11 cellular contexts compared by ENCODE assay signal in the genomic region with DNA sequence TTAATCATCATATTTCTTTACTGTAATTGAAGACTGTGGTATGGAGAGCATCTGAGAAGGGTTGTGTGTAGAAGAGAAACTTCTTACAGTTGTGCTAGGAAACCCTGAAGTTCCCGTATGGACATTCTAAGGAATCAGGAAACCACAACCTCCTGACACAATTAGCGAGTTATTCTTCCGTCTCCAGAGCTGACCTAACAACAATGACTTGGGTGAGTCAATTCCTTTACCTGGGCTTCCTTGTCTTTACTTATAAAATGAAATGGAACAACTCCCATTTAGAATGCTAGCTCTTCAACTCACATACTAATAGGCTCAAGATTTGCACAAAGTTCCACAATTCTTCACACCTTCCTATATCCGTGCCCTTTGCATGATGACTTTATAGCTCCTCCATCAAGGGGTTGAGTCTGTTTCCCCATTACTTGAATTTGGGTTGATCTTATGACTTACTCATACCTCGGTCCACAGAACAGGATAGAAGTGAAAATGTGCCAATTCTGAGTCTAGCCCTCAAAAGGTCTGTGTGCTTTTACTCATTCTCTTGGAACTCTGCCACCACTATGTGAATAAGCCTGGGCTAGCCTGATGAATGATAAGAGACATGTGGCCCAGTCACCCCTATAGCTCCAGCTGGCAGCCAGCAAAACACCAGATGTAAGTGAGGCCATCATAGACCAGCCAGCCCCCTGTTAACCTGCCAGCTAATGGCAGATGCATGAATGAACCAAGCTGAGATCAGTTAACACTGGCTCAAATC.
A peak's percentile ranks its signal among the peaks of the same experiment; 100 is the strongest.
DNase-seq lines count a peak whose midpoint lies in the region; ATAC-seq and TF ChIP-seq lines count a peak whose summit lies in the region.
"Had no signal": no experiment of that assay in that cellular context is flagged by ENCODE, and none has a peak within 500 bp of the region (broad histone marks: within the 10 kb centered on the region; RNA-seq: fewer than 3 reads in every experiment).

No MANE protein-coding gene starts in this region.

- TF ChIP-seq POLR2A in sigmoid colon (IDR thresholded peaks at IDR 0.05), result no peak

- H3K36me3 ChIP-seq in GM23248 (ENCODE audit: low read depth) (no peaks in the 10 kb centered on the region), brain microvascular endothelial cell (replicated peaks) (no peaks in the 10 kb centered on the region), sigmoid colon (no peaks in the 10 kb centered on the region)
- H3K36me3 ChIP-seq: lower lobe of right lung, thoracic aorta had no signal

- no peaks in the 10 kb centered on the region for H3K27me3 ChIP-seq in GM23248 (replicated peaks; ENCODE audit: insufficient read depth)
- H3K27me3 ChIP-seq in brain microvascular endothelial cell (replicated peaks), result no peaks in the 10 kb centered on the region
- no peaks in the 10 kb centered on the region for H3K27me3 ChIP-seq in sigmoid colon

- H3K27ac ChIP-seq in GM23248 (no peak overlapping the region), brain microvascular endothelial cell (peak overlapping the region; percentile 22), sigmoid colon (no peak overlapping the region)
- H3K27ac ChIP-seq: lower lobe of right lung, thoracic aorta had no signal

- H4K20me1 ChIP-seq in GM23248 (ENCODE audit: insufficient read depth), result no peaks in the 10 kb centered on the region

- H3K36me3 Mint-ChIP-seq in mesothelial cell of epicardium, result no peaks in the 10 kb centered on the region

- H3K27ac Mint-ChIP-seq in mesothelial cell of epicardium, result no peak overlapping the region
- H3K27ac Mint-ChIP-seq: dendritic cell treated with granulocyte-macrophage colony-stimulating factor and Interleukin-4, amounts not matched to agents 40 ng/mL and 50 ng/mL, for 4 days had no signal

- TF ChIP-seq EP300 in sigmoid colon (IDR thresholded peaks at IDR 0.05), result no peak

- H3K27me3 Mint-ChIP-seq in mesothelial cell of epicardium (ENCODE audit: low read depth), result peaks cover 3% of the 10 kb centered on the region
- H3K27me3 Mint-ChIP-seq: dendritic cell treated with granulocyte-macrophage colony-stimulating factor and Interleukin-4, amounts not matched to agents 40 ng/mL and 50 ng/mL, for 4 days had no signal

- no peaks in the 10 kb centered on the region for H3K4me1 Mint-ChIP-seq in mesothelial cell of epicardium

- H3K9me3 ChIP-seq in GM23248 (ENCODE audit: low read depth), result no peaks in the 10 kb centered on the region
- H3K9me3 ChIP-seq in sigmoid colon, result peaks cover 0 to 1% (median 0%) of the 10 kb centered on the region in 4 donors
- H3K9me3 ChIP-seq: lower lobe of right lung, thoracic aorta had no signal

- no peaks in the 10 kb centered on the region for H3K79me2 ChIP-seq in GM23248 (ENCODE audit: insufficient read depth)

- H3K9ac ChIP-seq in GM23248, result no peak overlapping the region

- H3K4me3 ChIP-seq in GM23248 (no peak overlapping the region), brain microvascular endothelial cell (ENCODE audit: low read depth, low read length) (no peak overlapping the region), sigmoid colon (no peak overlapping the region)
- H3K4me3 ChIP-seq: lower lobe of right lung, thoracic aorta had no signal

- in situ Hi-C loops in GM23248 (cut with MboI) (no loop called here), brain microvascular endothelial cell (cut with HindIII; ENCODE audit: low pct_ligation_motif_present, low sequenced_read_pairs) (no loop called here)

- H2AFZ ChIP-seq in GM23248, result no peak overlapping the region

- ATAC-seq in HG02623 (IDR thresholded peaks at IDR 0.05; ENCODE audit: unreplicated experiment), result no peak
- ATAC-seq: lower lobe of right lung had no signal

- no peak overlapping the region for H3K4me3 Mint-ChIP-seq in mesothelial cell of epicardium
- H3K4me3 Mint-ChIP-seq: dendritic cell treated with granulocyte-macrophage colony-stimulating factor and Interleukin-4, amounts not matched to agents 40 ng/mL and 50 ng/mL, for 4 days had no signal

- no peak overlapping the region for H3K4me2 ChIP-seq in GM23248 (ENCODE audit: unreplicated experiment)

- intact Hi-C loops in sigmoid colon (cut with DNase I), result no loop called here

- 14 to 18% methylated on average over 5 of the region's 5 CpGs for WGBS in GM23248 (ENCODE audit: low coverage in 1 of 2, low lambda C conversion rate in 2 of 2, missing lambda C conversion rate in 2 of 2), 2 experiments
- 78 to 84% methylated on average over 5 of the region's 5 CpGs for WGBS in sigmoid colon, 2 donors

- TF ChIP-seq CTCF in brain microvascular endothelial cell (IDR thresholded peaks at IDR 0.05; ENCODE audit: low read depth, low read length, missing control alignments) (no peak), sigmoid colon (IDR thresholded peaks at IDR 0.05) (no peak), mesothelial cell of epicardium (IDR thresholded peaks at IDR 0.05; ENCODE audit: unreplicated experiment) (no peak)

- H3K9me2 ChIP-seq in GM23248 (ENCODE audit: insufficient read depth), result no peaks in the 10 kb centered on the region

- peak; percentile 85 for DNase-seq in GM23248
- peak; percentile 88 to 99 for DNase-seq in NCI-H446 (lab: John Stamatoyannopoulos, UW)
- DNase-seq in brain microvascular endothelial cell, result peak; percentile 94
- peak; percentile 77 for DNase-seq in non-pigmented ciliary epithelial cell (ENCODE audit: low read depth)
- no peak for DNase-seq in mucosa of gallbladder (ENCODE audit: low spot score)
- DNase-seq in sigmoid colon, result no peak
- DNase-seq in mesothelial cell of epicardium (ENCODE audit: low spot score in 2 of 2, unreplicated experiment in 2 of 2), result no peak
- DNase-seq: lower lobe of right lung had no signal

- H3K9me3 Mint-ChIP-seq in mesothelial cell of epicardium, result peaks cover 6% of the 10 kb centered on the region

- H3F3A ChIP-seq in GM23248 (ENCODE audit: insufficient read depth), result peaks cover 14% of the 10 kb centered on the region; the same call in 1 of the 2 replicates

- H3K4me1 ChIP-seq in GM23248 (ENCODE audit: insufficient read depth) (no peaks in the 10 kb centered on the region; the same call in 1 of the 2 replicates), sigmoid colon (no peaks in the 10 kb centered on the region)
- H3K4me1 ChIP-seq: lower lobe of right lung had no signal

Comparison
In these comparisons a context has a peak if more than half of its experiments do, and no peak if none do; other contexts are left out.
1. DNase-seq: peak in GM23248 (single experiment), NCI-H446 (2 of 2), brain microvascular endothelial cell (single experiment) and non-pigmented ciliary epithelial cell (single experiment); none in mucosa of gallbladder (single experiment), sigmoid colon (single experiment) and mesothelial cell of epicardium (0 of 2).